ENCODE assay signal across 8 cellular contexts in genomic region chr2:108594982-108595464, GRCh38.
DNase-seq lines count a peak whose midpoint lies in the region; ATAC-seq and TF ChIP-seq lines count a peak whose summit lies in the region.

No MANE protein-coding gene starts in this region.

- TF ChIP-seq EP300 in ovary (IDR thresholded peaks at IDR 0.05) = no peak

- in situ Hi-C loops in Caki2 (cut with HindIII; ENCODE audit: low pct_unique_long_range_greater_than_20kb, low sequenced_read_pairs) (no loop called here), astrocyte of the spinal cord (cut with HindIII; ENCODE audit: low sequenced_read_pairs) (no loop called here)

- no peak for TF ChIP-seq POLR2A in ovary (IDR thresholded peaks at IDR 0.05)

- H3K4me3 ChIP-seq in astrocyte of the spinal cord (ENCODE audit: low read depth, low read length) (no peak overlapping the region), lung (no peak overlapping the region), ovary (no peak overlapping the region)

- peak; percentile 41 for ATAC-seq in GM21825 (IDR thresholded peaks at IDR 0.05; ENCODE audit: unreplicated experiment)
- peak; percentile 38 for ATAC-seq in lung (ENCODE audit: insufficient read depth, low FRiP score)

- DNase-seq in Caki2 (ENCODE audit: low read depth) (peak; percentile 98), Kasumi-1 (lab: John Stamatoyannopoulos, UW) (peak; percentile 40 to 52), astrocyte of the spinal cord (ENCODE audit: low read depth, low spot score) (peak; percentile 98), lung (ENCODE audit: low spot score) (no peak), NCI-H510A (lab: John Stamatoyannopoulos, UW) (no peak), ovary (no peak)
- DNase-seq in stimulated activated CD8-positive, alpha-beta memory T cell treated with anti-CD3 and anti-CD28 coated beads, Interleukin-4, amount 100 ng/mL, for 48 hours = no peak

- TF ChIP-seq CTCF in astrocyte of the spinal cord (IDR thresholded peaks at IDR 0.05; ENCODE audit: low read depth, low read length) (no peak), lung (IDR thresholded peaks at IDR 0.05; ENCODE audit: control extremely low read depth, extremely low read depth) (no peak), ovary (IDR thresholded peaks at IDR 0.05) (no peak)

- intact Hi-C loops in ovary (cut with DNase I) = no loop called here

- H3K9me3 ChIP-seq in lung (ENCODE audit: control insufficient read depth in 2 of 2, insufficient read depth in 1 of 2, low read length in 1 of 2) (no peaks in the 10 kb centered on the region), ovary (no peaks in the 10 kb centered on the region)

- peaks cover 2 to 35% of the 10 kb centered on the region in 2 donors for H3K4me1 ChIP-seq in lung (ENCODE audit: control insufficient read depth in 2 of 2, insufficient read depth in 2 of 2, low read length in 2 of 2)
- H3K4me1 ChIP-seq in ovary (ENCODE audit: insufficient read depth) = peaks cover 12% of the 10 kb centered on the region

- H3K27me3 ChIP-seq in lung (ENCODE audit: control insufficient read depth, insufficient read depth) (no peaks in the 10 kb centered on the region), ovary (no peaks in the 10 kb centered on the region)

- WGBS in lung, 2 donors = 32 to 48% methylated on average over 4 of the region's 4 CpGs
- WGBS in ovary, 3 donors = 27 to 35% (median 33%) methylated on average over 4 of the region's 4 CpGs

- H3K27ac ChIP-seq in lung (ENCODE audit: low read depth in 1 of 2, low read length in 1 of 2) = peak overlapping the region in 1 of 2 donors; percentile 88
- no peak overlapping the region for H3K27ac ChIP-seq in ovary

- H3K36me3 ChIP-seq in lung (ENCODE audit: control insufficient read depth in 2 of 2, insufficient read depth in 2 of 2, low read length in 2 of 2) (no peaks in the 10 kb centered on the region), ovary (no peaks in the 10 kb centered on the region)

Comparison
In these comparisons a context has a peak if more than half of its experiments do, and no peak if none do; other contexts are left out.
1. DNase-seq: peak in Caki2 (single experiment), Kasumi-1 (2 of 2) and astrocyte of the spinal cord (single experiment); none in lung (single experiment), stimulated activated CD8-positive, alpha-beta memory T cell treated with anti-CD3 and anti-CD28 coated beads, Interleukin-4, amount 100 ng/mL, for 48 hours (single experiment), NCI-H510A (single experiment) and ovary (0 of 5).